Comparison of ENCODE assay signal across 1 cellular context in genomic region chr17:41076788-41077187, GRCh38.
A peak's percentile ranks its signal among the peaks of the same experiment; 100 is the strongest.
TF ChIP-seq lines count a peak whose summit lies in the region.

No MANE protein-coding gene starts in this region.

TF ChIP-seq in K562, 482 proteins besides CTCF, POLR2A, EP300 and RAD21:
- TF ChIP-seq, protein P1, sequence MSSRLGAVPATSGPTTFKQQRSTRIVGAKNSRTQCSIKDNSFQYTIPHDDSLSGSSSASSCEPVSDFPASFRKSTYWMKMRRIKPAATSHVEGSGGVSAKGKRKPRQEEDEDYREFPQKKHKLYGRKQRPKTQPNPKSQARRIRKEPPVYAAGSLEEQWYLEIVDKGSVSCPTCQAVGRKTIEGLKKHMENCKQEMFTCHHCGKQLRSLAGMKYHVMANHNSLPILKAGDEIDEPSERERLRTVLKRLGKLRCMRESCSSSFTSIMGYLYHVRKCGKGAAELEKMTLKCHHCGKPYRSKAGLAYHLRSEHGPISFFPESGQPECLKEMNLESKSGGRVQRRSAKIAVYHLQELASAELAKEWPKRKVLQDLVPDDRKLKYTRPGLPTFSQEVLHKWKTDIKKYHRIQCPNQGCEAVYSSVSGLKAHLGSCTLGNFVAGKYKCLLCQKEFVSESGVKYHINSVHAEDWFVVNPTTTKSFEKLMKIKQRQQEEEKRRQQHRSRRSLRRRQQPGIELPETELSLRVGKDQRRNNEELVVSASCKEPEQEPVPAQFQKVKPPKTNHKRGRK (tag; IDR thresholded peaks at IDR 0.05) = peak; percentile 87
- TF ChIP-seq ELF4 (CRISPR knock-in tag; IDR thresholded peaks at IDR 0.05) = 0 out of 2 replicates have a peak, but pooled peaks have one; percentile 44
- TF ChIP-seq, protein P2, sequence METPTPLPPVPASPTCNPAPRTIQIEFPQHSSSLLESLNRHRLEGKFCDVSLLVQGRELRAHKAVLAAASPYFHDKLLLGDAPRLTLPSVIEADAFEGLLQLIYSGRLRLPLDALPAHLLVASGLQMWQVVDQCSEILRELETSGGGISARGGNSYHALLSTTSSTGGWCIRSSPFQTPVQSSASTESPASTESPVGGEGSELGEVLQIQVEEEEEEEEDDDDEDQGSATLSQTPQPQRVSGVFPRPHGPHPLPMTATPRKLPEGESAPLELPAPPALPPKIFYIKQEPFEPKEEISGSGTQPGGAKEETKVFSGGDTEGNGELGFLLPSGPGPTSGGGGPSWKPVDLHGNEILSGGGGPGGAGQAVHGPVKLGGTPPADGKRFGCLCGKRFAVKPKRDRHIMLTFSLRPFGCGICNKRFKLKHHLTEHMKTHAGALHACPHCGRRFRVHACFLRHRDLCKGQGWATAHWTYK (CRISPR knock-in tag; IDR thresholded peaks at IDR 0.05) = no peak
